Comparison of ENCODE assay signal across 1 cellular context in genomic region chr1:226111865-226112395, GRCh38.
TF ChIP-seq lines count a peak whose summit lies in the region.

No MANE protein-coding gene starts in this region.

TF ChIP-seq in H1, 55 proteins besides CTCF, POLR2A, EP300 and RAD21 (continued from another document):
- TF ChIP-seq, protein P1, sequence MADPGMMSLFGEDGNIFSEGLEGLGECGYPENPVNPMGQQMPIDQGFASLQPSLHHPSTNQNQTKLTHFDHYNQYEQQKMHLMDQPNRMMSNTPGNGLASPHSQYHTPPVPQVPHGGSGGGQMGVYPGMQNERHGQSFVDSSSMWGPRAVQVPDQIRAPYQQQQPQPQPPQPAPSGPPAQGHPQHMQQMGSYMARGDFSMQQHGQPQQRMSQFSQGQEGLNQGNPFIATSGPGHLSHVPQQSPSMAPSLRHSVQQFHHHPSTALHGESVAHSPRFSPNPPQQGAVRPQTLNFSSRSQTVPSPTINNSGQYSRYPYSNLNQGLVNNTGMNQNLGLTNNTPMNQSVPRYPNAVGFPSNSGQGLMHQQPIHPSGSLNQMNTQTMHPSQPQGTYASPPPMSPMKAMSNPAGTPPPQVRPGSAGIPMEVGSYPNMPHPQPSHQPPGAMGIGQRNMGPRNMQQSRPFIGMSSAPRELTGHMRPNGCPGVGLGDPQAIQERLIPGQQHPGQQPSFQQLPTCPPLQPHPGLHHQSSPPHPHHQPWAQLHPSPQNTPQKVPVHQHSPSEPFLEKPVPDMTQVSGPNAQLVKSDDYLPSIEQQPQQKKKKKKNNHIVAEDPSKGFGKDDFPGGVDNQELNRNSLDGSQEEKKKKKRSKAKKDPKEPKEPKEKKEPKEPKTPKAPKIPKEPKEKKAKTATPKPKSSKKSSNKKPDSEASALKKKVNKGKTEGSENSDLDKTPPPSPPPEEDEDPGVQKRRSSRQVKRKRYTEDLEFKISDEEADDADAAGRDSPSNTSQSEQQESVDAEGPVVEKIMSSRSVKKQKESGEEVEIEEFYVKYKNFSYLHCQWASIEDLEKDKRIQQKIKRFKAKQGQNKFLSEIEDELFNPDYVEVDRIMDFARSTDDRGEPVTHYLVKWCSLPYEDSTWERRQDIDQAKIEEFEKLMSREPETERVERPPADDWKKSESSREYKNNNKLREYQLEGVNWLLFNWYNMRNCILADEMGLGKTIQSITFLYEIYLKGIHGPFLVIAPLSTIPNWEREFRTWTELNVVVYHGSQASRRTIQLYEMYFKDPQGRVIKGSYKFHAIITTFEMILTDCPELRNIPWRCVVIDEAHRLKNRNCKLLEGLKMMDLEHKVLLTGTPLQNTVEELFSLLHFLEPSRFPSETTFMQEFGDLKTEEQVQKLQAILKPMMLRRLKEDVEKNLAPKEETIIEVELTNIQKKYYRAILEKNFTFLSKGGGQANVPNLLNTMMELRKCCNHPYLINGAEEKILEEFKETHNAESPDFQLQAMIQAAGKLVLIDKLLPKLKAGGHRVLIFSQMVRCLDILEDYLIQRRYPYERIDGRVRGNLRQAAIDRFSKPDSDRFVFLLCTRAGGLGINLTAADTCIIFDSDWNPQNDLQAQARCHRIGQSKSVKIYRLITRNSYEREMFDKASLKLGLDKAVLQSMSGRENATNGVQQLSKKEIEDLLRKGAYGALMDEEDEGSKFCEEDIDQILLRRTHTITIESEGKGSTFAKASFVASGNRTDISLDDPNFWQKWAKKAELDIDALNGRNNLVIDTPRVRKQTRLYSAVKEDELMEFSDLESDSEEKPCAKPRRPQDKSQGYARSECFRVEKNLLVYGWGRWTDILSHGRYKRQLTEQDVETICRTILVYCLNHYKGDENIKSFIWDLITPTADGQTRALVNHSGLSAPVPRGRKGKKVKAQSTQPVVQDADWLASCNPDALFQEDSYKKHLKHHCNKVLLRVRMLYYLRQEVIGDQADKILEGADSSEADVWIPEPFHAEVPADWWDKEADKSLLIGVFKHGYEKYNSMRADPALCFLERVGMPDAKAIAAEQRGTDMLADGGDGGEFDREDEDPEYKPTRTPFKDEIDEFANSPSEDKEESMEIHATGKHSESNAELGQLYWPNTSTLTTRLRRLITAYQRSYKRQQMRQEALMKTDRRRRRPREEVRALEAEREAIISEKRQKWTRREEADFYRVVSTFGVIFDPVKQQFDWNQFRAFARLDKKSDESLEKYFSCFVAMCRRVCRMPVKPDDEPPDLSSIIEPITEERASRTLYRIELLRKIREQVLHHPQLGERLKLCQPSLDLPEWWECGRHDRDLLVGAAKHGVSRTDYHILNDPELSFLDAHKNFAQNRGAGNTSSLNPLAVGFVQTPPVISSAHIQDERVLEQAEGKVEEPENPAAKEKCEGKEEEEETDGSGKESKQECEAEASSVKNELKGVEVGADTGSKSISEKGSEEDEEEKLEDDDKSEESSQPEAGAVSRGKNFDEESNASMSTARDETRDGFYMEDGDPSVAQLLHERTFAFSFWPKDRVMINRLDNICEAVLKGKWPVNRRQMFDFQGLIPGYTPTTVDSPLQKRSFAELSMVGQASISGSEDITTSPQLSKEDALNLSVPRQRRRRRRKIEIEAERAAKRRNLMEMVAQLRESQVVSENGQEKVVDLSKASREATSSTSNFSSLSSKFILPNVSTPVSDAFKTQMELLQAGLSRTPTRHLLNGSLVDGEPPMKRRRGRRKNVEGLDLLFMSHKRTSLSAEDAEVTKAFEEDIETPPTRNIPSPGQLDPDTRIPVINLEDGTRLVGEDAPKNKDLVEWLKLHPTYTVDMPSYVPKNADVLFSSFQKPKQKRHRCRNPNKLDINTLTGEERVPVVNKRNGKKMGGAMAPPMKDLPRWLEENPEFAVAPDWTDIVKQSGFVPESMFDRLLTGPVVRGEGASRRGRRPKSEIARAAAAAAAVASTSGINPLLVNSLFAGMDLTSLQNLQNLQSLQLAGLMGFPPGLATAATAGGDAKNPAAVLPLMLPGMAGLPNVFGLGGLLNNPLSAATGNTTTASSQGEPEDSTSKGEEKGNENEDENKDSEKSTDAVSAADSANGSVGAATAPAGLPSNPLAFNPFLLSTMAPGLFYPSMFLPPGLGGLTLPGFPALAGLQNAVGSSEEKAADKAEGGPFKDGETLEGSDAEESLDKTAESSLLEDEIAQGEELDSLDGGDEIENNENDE (IDR thresholded peaks at IDR 0.05; ENCODE audit: insufficient replicate concordance, low read length), result no peak
- TF ChIP-seq RFX5 (IDR thresholded peaks at IDR 0.05; ENCODE audit: borderline replicate concordance, low read depth, low read length) (no peak), MAFK (IDR thresholded peaks at IDR 0.05; ENCODE audit: low read depth, low read length) (no peak), NANOG (IDR thresholded peaks at IDR 0.05; ENCODE audit: insufficient read depth, low read depth, low read length, poor library complexity, severe bottlenecking) (no peak)
TF ChIP-seq in H1: peak in this region for 0.
